ENCODE assay signal across 12 cellular contexts in genomic region chr1:58893257-58893869, GRCh38.
DNase-seq lines count a peak whose midpoint lies in the region; TF ChIP-seq lines count a peak whose summit lies in the region.
"Had no signal": no experiment of that assay in that cellular context is flagged by ENCODE, and none has a peak within 500 bp of the region (broad histone marks: within the 10 kb centered on the region; RNA-seq: fewer than 3 reads in every experiment).

No MANE protein-coding gene starts in this region.

- TF ChIP-seq POLR2A in esophagus squamous epithelium (IDR thresholded peaks at IDR 0.05): no peak

- DNase-seq in DMS53 treated with DMSO at 0.1 percent for 48 hours (lab: John Stamatoyannopoulos, UW; ENCODE audit: unreplicated experiment) (peak; percentile 84), NCI-H446 treated with DMSO at 0.1 percent for 48 hours (lab: John Stamatoyannopoulos, UW) (peak; percentile 67), esophagus squamous epithelium (lab: John Stamatoyannopoulos, UW) (no peak), HuH-7 (ENCODE audit: low spot score) (no peak), chondrocyte (ENCODE audit: low spot score) (no peak), SKM-1 treated with dmso at 0.1 percent for 144 hours (lab: John Stamatoyannopoulos, UW; ENCODE audit: unreplicated experiment) (no peak)
- no peak for DNase-seq in stimulated activated CD4-positive, alpha-beta T cell treated with anti-CD3 and anti-CD28 coated beads, Interleukin-4, amount 100 ng/mL, for 24 hours
- DNase-seq: activated CD8-positive, alpha-beta memory T cell treated with anti-CD3 and anti-CD28 coated beads, Interleukin-2, amount 50 U/mL, for 4 hours; activated naive CD8-positive, alpha-beta T cell treated with anti-CD3 and anti-CD28 coated beads for 36 hours; NCI-H82 had no signal

- H3K27ac Mint-ChIP-seq in nephron (peak overlapping the region in 2 of 3 experiments; percentile 21 to 76), chondrocyte (ENCODE audit: unreplicated experiment) (no peak overlapping the region)
- H3K27ac Mint-ChIP-seq: activated naive CD8-positive, alpha-beta T cell treated with anti-CD3 and anti-CD28 coated beads for 36 hours had no signal

- WGBS in esophagus squamous epithelium, 2 donors: 70 to 80% methylated on average over 13 of the region's 13 CpGs

- H3K9me3 Mint-ChIP-seq in nephron: no peaks in the 10 kb centered on the region
- H3K9me3 Mint-ChIP-seq in chondrocyte (ENCODE audit: low read depth): no peaks in the 10 kb centered on the region
- H3K9me3 Mint-ChIP-seq: activated naive CD8-positive, alpha-beta T cell treated with anti-CD3 and anti-CD28 coated beads for 36 hours had no signal

- peak overlapping the region in 3 of 4 donors; percentile 4 to 63 (median 54) for H3K27ac ChIP-seq in esophagus squamous epithelium
- H3K27ac ChIP-seq: HL-60 had no signal

- H3K36me3 Mint-ChIP-seq in nephron (ENCODE audit: low read depth): no peaks in the 10 kb centered on the region
- no peaks in the 10 kb centered on the region for H3K36me3 Mint-ChIP-seq in chondrocyte (ENCODE audit: low read depth)
- H3K36me3 Mint-ChIP-seq: activated naive CD8-positive, alpha-beta T cell treated with anti-CD3 and anti-CD28 coated beads for 36 hours had no signal

- H3K27me3 Mint-ChIP-seq in nephron (ENCODE audit: low read depth) (no peaks in the 10 kb centered on the region), chondrocyte (ENCODE audit: low read depth) (peaks cover 4% of the 10 kb centered on the region)
- H3K27me3 Mint-ChIP-seq: activated naive CD8-positive, alpha-beta T cell treated with anti-CD3 and anti-CD28 coated beads for 36 hours had no signal

- H3K27me3 ChIP-seq in esophagus squamous epithelium: no peaks in the 10 kb centered on the region

- intact Hi-C loops in esophagus squamous epithelium (cut with DNase I): loop anchor here (10.0 kb wide), 1 partner anchor 109 kb away; the partner anchor contains the start of gene JUN

- H3K4me1 Mint-ChIP-seq in nephron: peaks cover 48% of the 10 kb centered on the region
- H3K4me1 Mint-ChIP-seq in chondrocyte (ENCODE audit: low read depth): peaks cover 34% of the 10 kb centered on the region

- H3K9me3 ChIP-seq in esophagus squamous epithelium: no peaks in the 10 kb centered on the region

- H3K4me3 ChIP-seq in esophagus squamous epithelium: no peak overlapping the region

- H3K36me3 ChIP-seq in esophagus squamous epithelium: no peaks in the 10 kb centered on the region

- TF ChIP-seq CTCF in esophagus squamous epithelium (IDR thresholded peaks at IDR 0.05): no peak
- TF ChIP-seq CTCF in nephron (IDR thresholded peaks at IDR 0.05; ENCODE audit: unreplicated experiment in 3 of 3): no peak
- TF ChIP-seq CTCF in chondrocyte (IDR thresholded peaks at IDR 0.05): no peak

- H3K4me3 Mint-ChIP-seq in nephron (no peak overlapping the region), chondrocyte (ENCODE audit: unreplicated experiment) (no peak overlapping the region)
- H3K4me3 Mint-ChIP-seq: activated naive CD8-positive, alpha-beta T cell treated with anti-CD3 and anti-CD28 coated beads for 36 hours had no signal

- peaks cover 28 to 67% (median 31%) of the 10 kb centered on the region in 3 donors for H3K4me1 ChIP-seq in esophagus squamous epithelium

Comparison
In these comparisons a context has a peak if more than half of its experiments do, and no peak if none do; other contexts are left out.
1. DNase-seq: peak in DMS53 treated with DMSO at 0.1 percent for 48 hours (single experiment) and NCI-H446 treated with DMSO at 0.1 percent for 48 hours (single experiment); none in esophagus squamous epithelium (single experiment), HuH-7 (single experiment), chondrocyte (single experiment), stimulated activated CD4-positive, alpha-beta T cell treated with anti-CD3 and anti-CD28 coated beads, Interleukin-4, amount 100 ng/mL, for 24 hours (single experiment) and SKM-1 treated with dmso at 0.1 percent for 144 hours (single experiment).